In genomic region chr5:165626161-165626560, GRCh38 we compare ENCODE assay signal across 27 cellular contexts.
"Had no signal": no experiment of that assay in that cellular context is flagged by ENCODE, and none has a peak within 500 bp of the region (broad histone marks: within the 10 kb centered on the region; RNA-seq: fewer than 3 reads in every experiment).

No MANE protein-coding gene starts in this region.

- H3K36me3 Mint-ChIP-seq: stimulated activated effector memory CD8-positive, alpha-beta T cell treated with anti-CD3 and anti-CD28 coated beads, Interleukin-12 subunit alpha, Interleukin-12 subunit beta, amount 100 ng/mL, for 72 hours; stimulated activated memory B cell treated with anti-CD40 and anti-IgM and Interleukin-4, amounts not matched to agents 10 μg/mL and 1 μg/mL and 100 μg/mL, for 72 hours; type B pancreatic cell had no signal

- H3K27me3 Mint-ChIP-seq: stimulated activated memory B cell treated with anti-CD40 and anti-IgM and Interleukin-4, amounts not matched to agents 10 μg/mL and 1 μg/mL and 100 μg/mL, for 72 hours; stimulated activated naive CD8-positive, alpha-beta T cell treated with anti-CD3 and anti-CD28 coated beads, Interleukin-15, Interleukin-2, amounts not matched to agents 100 ng/mL and 50 ng/mL, for 24 hours; type B pancreatic cell had no signal

- H3K4me3 Mint-ChIP-seq: stimulated activated effector memory CD8-positive, alpha-beta T cell treated with anti-CD3 and anti-CD28 coated beads, Interleukin-12 subunit alpha, Interleukin-12 subunit beta, amount 100 ng/mL, for 72 hours; stimulated activated memory B cell treated with anti-CD40 and anti-IgM and Interleukin-4, amounts not matched to agents 10 μg/mL and 1 μg/mL and 100 μg/mL, for 72 hours; stimulated activated naive CD8-positive, alpha-beta T cell treated with anti-CD3 and anti-CD28 coated beads, Interleukin-15, amount 100 ng/mL, for 72 hours; stimulated activated naive CD8-positive, alpha-beta T cell treated with anti-CD3 and anti-CD28 coated beads, Interleukin-15, Interleukin-2, amounts not matched to agents 100 ng/mL and 50 ng/mL, for 24 hours; type B pancreatic cell had no signal

- H3K27ac ChIP-seq: stomach, suprapubic skin, testis, thoracic aorta, thyroid gland, tibial artery, tibial nerve, transverse colon, upper lobe of left lung, upper lobe of right lung, uterus, vagina had no signal

- DNase-seq: stimulated activated CD4-positive, alpha-beta T cell treated with anti-CD3 and anti-CD28 coated beads, Interleukin-2, amount 100 ng/mL, for 48 hours; stimulated activated CD4-positive, alpha-beta T cell treated with anti-CD3 and anti-CD28 coated beads, Interleukin-4, amount 100 ng/mL, for 1 hour; stimulated activated CD4-positive, alpha-beta T cell treated with anti-CD3 and anti-CD28 coated beads, Interleukin-4, amount 100 ng/mL, for 24 hours; stimulated activated CD4-positive, alpha-beta T cell treated with anti-CD3 and anti-CD28 coated beads, Interleukin-4, amount 100 ng/mL, for 4 hours; stimulated activated CD8-positive, alpha-beta memory T cell treated with anti-CD3 and anti-CD28 coated beads, Interleukin-4, amount 100 ng/mL, for 48 hours; stimulated activated naive CD4-positive, alpha-beta T cell; stimulated activated naive CD4-positive, alpha-beta T cell treated with Interleukin-2 at 50 U/mL for 16 hours; stimulated activated naive CD8-positive, alpha-beta T cell treated with anti-CD3 and anti-CD28 coated beads, Interleukin-15, amount 100 ng/mL, for 72 hours; stimulated activated naive CD8-positive, alpha-beta T cell treated with anti-CD3 and anti-CD28 coated beads, Interleukin-15, Interleukin-2, amounts not matched to agents 100 U/mL and 50 U/mL, for 24 hours; stomach; substantia nigra; testis; thyroid gland; tibial artery; transverse colon; trophoblast cell; upper lobe of left lung; upper lobe of right lung; uterus had no signal

- H3K9me3 ChIP-seq: stomach, suprapubic skin, testis, thoracic aorta, thyroid gland, tibial artery, tibial nerve, transverse colon, upper lobe of left lung, upper lobe of right lung, uterus, vagina had no signal

- ATAC-seq: stimulated activated effector memory CD8-positive, alpha-beta T cell treated with anti-CD3 and anti-CD28 coated beads, Interleukin-12 subunit alpha, Interleukin-12 subunit beta, amount 100 ng/mL, for 72 hours; stimulated activated memory B cell treated with anti-CD40 and anti-IgM and Interleukin-4, amounts not matched to agents 10 μg/mL and 1 μg/mL and 100 μg/mL, for 72 hours; stimulated activated naive CD8-positive, alpha-beta T cell treated with anti-CD3 and anti-CD28 coated beads, Interleukin-15, amount 100 ng/mL, for 72 hours; stimulated activated naive CD8-positive, alpha-beta T cell treated with anti-CD3 and anti-CD28 coated beads, Interleukin-15, Interleukin-2, amounts not matched to agents 100 U/mL and 50 U/mL, for 24 hours; upper lobe of right lung had no signal

- H3K4me1 ChIP-seq: testis, thyroid gland, tibial artery, transverse colon, upper lobe of left lung, upper lobe of right lung, uterus, vagina had no signal

- H3K27me3 ChIP-seq: stomach, suprapubic skin, testis, thyroid gland, tibial artery, tibial nerve, transverse colon, upper lobe of left lung, upper lobe of right lung, uterus, vagina had no signal

- H3K36me3 ChIP-seq: stomach, suprapubic skin, thoracic aorta, thyroid gland, tibial artery, tibial nerve, transverse colon, upper lobe of left lung, upper lobe of right lung, uterus, vagina had no signal

- H3K4me3 ChIP-seq: stomach, suprapubic skin, testis, thoracic aorta, thyroid gland, tibial artery, tibial nerve, transverse colon, upper lobe of left lung, upper lobe of right lung, uterus, vagina had no signal

- H3K4me1 Mint-ChIP-seq: stimulated activated effector memory CD8-positive, alpha-beta T cell treated with anti-CD3 and anti-CD28 coated beads, Interleukin-12 subunit alpha, Interleukin-12 subunit beta, amount 100 ng/mL, for 72 hours; stimulated activated naive CD8-positive, alpha-beta T cell treated with anti-CD3 and anti-CD28 coated beads, Interleukin-15, amount 100 ng/mL, for 72 hours had no signal

- H3K27ac Mint-ChIP-seq: stimulated activated effector memory CD8-positive, alpha-beta T cell treated with anti-CD3 and anti-CD28 coated beads, Interleukin-12 subunit alpha, Interleukin-12 subunit beta, amount 100 ng/mL, for 72 hours; stimulated activated memory B cell treated with anti-CD40 and anti-IgM and Interleukin-4, amounts not matched to agents 10 μg/mL and 1 μg/mL and 100 μg/mL, for 72 hours; stimulated activated naive CD8-positive, alpha-beta T cell treated with anti-CD3 and anti-CD28 coated beads, Interleukin-15, amount 100 ng/mL, for 72 hours; stimulated activated naive CD8-positive, alpha-beta T cell treated with anti-CD3 and anti-CD28 coated beads, Interleukin-15, Interleukin-2, amounts not matched to agents 100 ng/mL and 50 ng/mL, for 24 hours; type B pancreatic cell had no signal
